Comparison of ENCODE assay signal across 8 cellular contexts in genomic region chr12:46217686-46218508, GRCh38. TPM values are rescaled to one million over a fixed set of nuclear protein-coding genes. Genes with fewer than 3 reads are reported as not detected.
DNase-seq lines count a peak whose midpoint lies in the region; ATAC-seq and TF ChIP-seq lines count a peak whose summit lies in the region.

No MANE protein-coding gene starts in this region.

- H3K4me1 ChIP-seq in mesendoderm (ENCODE audit: control insufficient read depth, low read depth, low read length) = peaks cover 4% of the 10 kb centered on the region
- peaks cover 9% of the 10 kb centered on the region; the same call in 1 of the 2 replicates for H3K4me1 ChIP-seq in BE2C

- H3K23ac ChIP-seq in mesendoderm (ENCODE audit: low read length) = no peak overlapping the region

- H3K79me1 ChIP-seq in mesendoderm (ENCODE audit: low read length) = peaks cover 7% of the 10 kb centered on the region

- peak; percentile 40 to 44 for DNase-seq in activated CD8-positive, alpha-beta memory T cell treated with anti-CD3 and anti-CD28 coated beads for 4 hours (ENCODE audit: low read depth in 2 of 2)
- no peak for DNase-seq in activated CD8-positive, alpha-beta memory T cell treated with anti-CD3 and anti-CD28 coated beads for 24 hours
- DNase-seq in NOMO-1 treated with dmso at 0.1 percent for 144 hours (lab: John Stamatoyannopoulos, UW; ENCODE audit: unreplicated experiment) (peak; percentile 89), mesendoderm (no peak), BE2C (no peak)
- DNase-seq in activated naive CD8-positive, alpha-beta T cell treated with anti-CD3 and anti-CD28 coated beads, Interleukin-2, amount 10 ng/mL, durations not matched to agents 7 days and 5 days = peak; percentile 47
- DNase-seq in stimulated activated naive CD4-positive, alpha-beta T cell treated with Interleukin-2 at 50 U/mL for 16 hours (lab: John Stamatoyannopoulos, UW) = peak; percentile 23

- no peak overlapping the region for H3K18ac ChIP-seq in mesendoderm (ENCODE audit: low read length)

- TF ChIP-seq CTCF in BE2C (IDR thresholded peaks at IDR 0.05; ENCODE audit: low read depth, low read length) = no peak

- no peak overlapping the region for H4K5ac ChIP-seq in mesendoderm (ENCODE audit: low read length)

- H3K4me1 Mint-ChIP-seq in activated naive CD8-positive, alpha-beta T cell treated with anti-CD3 and anti-CD28 coated beads, Interleukin-2, amount 10 ng/mL, durations not matched to agents 7 days and 5 days = peaks cover 86% of the 10 kb centered on the region

- H3K9me3 ChIP-seq in BE2C = no peaks in the 10 kb centered on the region

- H3K4ac ChIP-seq in mesendoderm (ENCODE audit: low read depth, low read length) = no peak overlapping the region

- H3K79me2 ChIP-seq in mesendoderm (ENCODE audit: control insufficient read depth, insufficient read depth, low read length) = peaks cover 33% of the 10 kb centered on the region

- peak overlapping the region; percentile 75 for H3K4me3 Mint-ChIP-seq in activated naive CD8-positive, alpha-beta T cell treated with anti-CD3 and anti-CD28 coated beads, Interleukin-2, amount 10 ng/mL, durations not matched to agents 7 days and 5 days

- no peak overlapping the region for H2AK5ac ChIP-seq in mesendoderm (ENCODE audit: low read length)

- H2BK15ac ChIP-seq in mesendoderm (replicated peaks; ENCODE audit: low read depth) = no peak overlapping the region

- POLR2A ChIA-PET in activated naive CD8-positive, alpha-beta T cell treated with anti-CD3 and anti-CD28 coated beads, Interleukin-2, amount 10 ng/mL, durations not matched to agents 7 days and 5 days (lab: Charles Lee) = interaction anchor here (0.6 to 9.1 kb wide), 12 partner anchors 10 to 491 kb away, joined by 3 to 198 read pairs (median 4); partner anchors contain the start of genes SCAF11 and SLC38A1

- H3K9me3 Mint-ChIP-seq in activated naive CD8-positive, alpha-beta T cell treated with anti-CD3 and anti-CD28 coated beads, Interleukin-2, amount 10 ng/mL, durations not matched to agents 7 days and 5 days = no peaks in the 10 kb centered on the region

- ATAC-seq in HG02852 (IDR thresholded peaks at IDR 0.05; ENCODE audit: unreplicated experiment) = peak; percentile 47
- ATAC-seq in activated naive CD8-positive, alpha-beta T cell treated with anti-CD3 and anti-CD28 coated beads, Interleukin-2, amount 10 ng/mL, durations not matched to agents 7 days and 5 days (ENCODE audit: low read depth) = no peak

- H3K9ac ChIP-seq in mesendoderm (ENCODE audit: low read length) = no peak overlapping the region

- H3K27ac Mint-ChIP-seq in activated naive CD8-positive, alpha-beta T cell treated with anti-CD3 and anti-CD28 coated beads, Interleukin-2, amount 10 ng/mL, durations not matched to agents 7 days and 5 days = peak overlapping the region; percentile 93

- H3K56ac ChIP-seq in mesendoderm (ENCODE audit: low read length) = no peak overlapping the region

- H3K4me2 ChIP-seq in mesendoderm (ENCODE audit: low read length) = no peak overlapping the region

- WGBS in mesendoderm (ENCODE audit: extremely low coverage, insufficient coverage, low lambda C conversion rate) = no CpG with 5 or more reads among the region's 9 CpGs

- H4K8ac ChIP-seq in mesendoderm (ENCODE audit: low read depth, low read length) = no peak overlapping the region

- no peak overlapping the region for H3K4me3 ChIP-seq in mesendoderm (ENCODE audit: low read length)
- H3K4me3 ChIP-seq in BE2C (ENCODE audit: low read depth, low read length) = no peak overlapping the region

- H3K36me3 Mint-ChIP-seq in activated naive CD8-positive, alpha-beta T cell treated with anti-CD3 and anti-CD28 coated beads, Interleukin-2, amount 10 ng/mL, durations not matched to agents 7 days and 5 days = peaks cover 52% of the 10 kb centered on the region

- no peaks in the 10 kb centered on the region for H3K27me3 Mint-ChIP-seq in activated naive CD8-positive, alpha-beta T cell treated with anti-CD3 and anti-CD28 coated beads, Interleukin-2, amount 10 ng/mL, durations not matched to agents 7 days and 5 days

- H2BK5ac ChIP-seq in mesendoderm (ENCODE audit: low read length) = no peak overlapping the region

- H3K27ac ChIP-seq in mesendoderm (ENCODE audit: low read depth, low read length) = no peak overlapping the region

- H3K36me3 ChIP-seq in mesendoderm (ENCODE audit: control insufficient read depth, insufficient read depth, low read length) = peaks cover 2% of the 10 kb centered on the region
- peaks cover 24% of the 10 kb centered on the region for H3K36me3 ChIP-seq in BE2C

- no peaks in the 10 kb centered on the region for H3K27me3 ChIP-seq in mesendoderm (ENCODE audit: insufficient read depth, low read length, poor library complexity)
- H3K27me3 ChIP-seq in BE2C = no peaks in the 10 kb centered on the region

- H2BK120ac ChIP-seq in mesendoderm (ENCODE audit: low read depth, low read length) = no peak overlapping the region

RNA-seq across cellular contexts. Expression of gene SLC38A1, which starts 50.9 kb away (rescaled TPM):
- total RNA-seq in activated naive CD8-positive, alpha-beta T cell treated with anti-CD3 and anti-CD28 coated beads, Interleukin-2, amount 10 ng/mL, durations not matched to agents 7 days and 5 days = 100 to 1,000 TPM; 194 to 207 TPM
- 155 TPM for polyA plus RNA-seq in mesendoderm (2013, experiment 1 of 2)
- polyA plus RNA-seq in mesendoderm (2013, experiment 2 of 2) = 154 TPM
- polyA plus RNA-seq in BE2C (2012; ENCODE audit: insufficient read depth, insufficient read length, low read depth) = 103 TPM

Comparison
In these comparisons a context has a peak if more than half of its experiments do, and no peak if none do; other contexts are left out.
1. DNase-seq: peak in activated CD8-positive, alpha-beta memory T cell treated with anti-CD3 and anti-CD28 coated beads for 4 hours (2 of 2), NOMO-1 treated with dmso at 0.1 percent for 144 hours (single experiment), activated naive CD8-positive, alpha-beta T cell treated with anti-CD3 and anti-CD28 coated beads, Interleukin-2, amount 10 ng/mL, durations not matched to agents 7 days and 5 days (single experiment) and stimulated activated naive CD4-positive, alpha-beta T cell treated with Interleukin-2 at 50 U/mL for 16 hours (single experiment); none in activated CD8-positive, alpha-beta memory T cell treated with anti-CD3 and anti-CD28 coated beads for 24 hours (single experiment), mesendoderm (single experiment) and BE2C (single experiment).